Comparison of ENCODE assay signal across 25 cellular contexts in genomic region chr5:2009986-2010914, GRCh38.
DNase-seq lines count a peak whose midpoint lies in the region; ATAC-seq, FAIRE-seq and TF ChIP-seq lines count a peak whose summit lies in the region.
"Had no signal": no experiment of that assay in that cellular context is flagged by ENCODE, and none has a peak within 500 bp of the region (broad histone marks: within the 10 kb centered on the region; RNA-seq: fewer than 3 reads in every experiment).

No MANE protein-coding gene starts in this region.

- CTCF ChIA-PET in K562 (lab: Yijun Ruan, JAX; ENCODE audit: low intra/inter-chr PET ratio), result no interaction called here

- ATAC-seq in K562, result no peak
- ATAC-seq: A549, GM23338, SK-N-SH treated with all-trans-retinoic acid at 6 μM for 48 hours had no signal

- no peak overlapping the region for H3K27ac Mint-ChIP-seq in activated T-helper 1 cell treated with anti-CD3 and anti-CD28 coated beads, Interleukin-12 subunit alpha, Interleukin-12 subunit beta, Interleukin-2, Interleukin-4 antibody, amounts not matched to agents 30 ng/mL and 10 ng/mL and 1 ng/mL, durations not matched to agents 14 hours and 24 hours and 36 hours
- H3K27ac Mint-ChIP-seq: B cell, CD14-positive monocyte, GM23338, HFFc6 had no signal

- TF ChIP-seq RAD21 in K562 (CRISPR knock-in tag; conservative IDR thresholded peaks at IDR 0.05 in 1 of 2, IDR thresholded peaks at IDR 0.05 in 1 of 2), result no peak

- 1% methylated on average over 22 of the region's 22 CpGs for WGBS in K562 (ENCODE audit: insufficient coverage, low coverage, missing lambda C conversion rate)
- WGBS in small intestine, 3 donors, result 69 to 78% (median 78%) methylated on average over 22 of the region's 22 CpGs

- no peaks in the 10 kb centered on the region for H4K20me1 ChIP-seq in BLaER1
- peaks cover 19% of the 10 kb centered on the region for H4K20me1 ChIP-seq in K562 (replicated peaks; ENCODE audit: control insufficient read depth, insufficient read depth, low read length)

- no peak for TF ChIP-seq CTCF in K562 (IDR thresholded peaks at IDR 0.05 in 2 of 3, conservative IDR thresholded peaks at IDR 0.05 in 1 of 3; ENCODE audit: insufficient read depth in 2 of 3, low read depth in 1 of 3, low read length in 3 of 3)

- H3K79me2 ChIP-seq in K562 (ENCODE audit: control insufficient read depth, insufficient read depth, low read length), result no peaks in the 10 kb centered on the region

- no peak overlapping the region for H3K9ac ChIP-seq in BLaER1
- H3K9ac ChIP-seq in K562 (ENCODE audit: insufficient read depth in 1 of 2, low read depth in 2 of 2, low read length in 2 of 2), result no peak overlapping the region

- no peaks in the 10 kb centered on the region for H3K27me3 Mint-ChIP-seq in activated T-helper 1 cell treated with anti-CD3 and anti-CD28 coated beads, Interleukin-12 subunit alpha, Interleukin-12 subunit beta, Interleukin-2, Interleukin-4 antibody, amounts not matched to agents 30 ng/mL and 10 ng/mL and 1 ng/mL, durations not matched to agents 14 hours and 24 hours and 36 hours (ENCODE audit: insufficient read depth)
- H3K27me3 Mint-ChIP-seq: B cell had no signal

- no peak for DNase-seq in K562 (ENCODE audit: extremely low read depth in 1 of 4, low spot score in 3 of 4)
- DNase-seq in mesenteric fat pad (ENCODE audit: low spot score), result peak; percentile 74
- DNase-seq in urothelium cell line (ENCODE audit: low spot score), result peak; percentile 1
- DNase-seq in NCI-H345 (lab: John Stamatoyannopoulos, UW), result no peak
- no peak for DNase-seq in small intestine
- no peak for DNase-seq in activated T-helper 1 cell treated with anti-CD3 and anti-CD28 coated beads, Interleukin-12 subunit alpha, Interleukin-12 subunit beta, Interleukin-2, Interleukin-4 antibody, amounts not matched to agents 30 ng/mL and 10 ng/mL and 1 ng/mL, durations not matched to agents 14 hours and 24 hours and 36 hours (ENCODE audit: low spot score)
- DNase-seq: Calu3, DMS79 treated with DMSO at 0.1 percent for 48 hours, HFFc6, KG1, MM.1S, NCI-H2081 treated with DMSO at 0.1 percent for 48 hours, NCI-H2171 treated with DMSO at 0.1 percent for 48 hours, NCI-H524, NCI-H774, SJCRH30 had no signal

- no peaks in the 10 kb centered on the region for H3K36me3 Mint-ChIP-seq in activated T-helper 1 cell treated with anti-CD3 and anti-CD28 coated beads, Interleukin-12 subunit alpha, Interleukin-12 subunit beta, Interleukin-2, Interleukin-4 antibody, amounts not matched to agents 30 ng/mL and 10 ng/mL and 1 ng/mL, durations not matched to agents 14 hours and 24 hours and 36 hours (ENCODE audit: low read depth)
- H3K36me3 Mint-ChIP-seq: CD14-positive monocyte had no signal

- no peaks in the 10 kb centered on the region for H3K4me1 Mint-ChIP-seq in activated T-helper 1 cell treated with anti-CD3 and anti-CD28 coated beads, Interleukin-12 subunit alpha, Interleukin-12 subunit beta, Interleukin-2, Interleukin-4 antibody, amounts not matched to agents 30 ng/mL and 10 ng/mL and 1 ng/mL, durations not matched to agents 14 hours and 24 hours and 36 hours (ENCODE audit: low read depth)
- H3K4me1 Mint-ChIP-seq: B cell, CD14-positive monocyte, GM23338 had no signal

- H2AFZ ChIP-seq in K562 (ENCODE audit: low read depth, low read length), result no peak overlapping the region
- H2AFZ ChIP-seq: GM23338 had no signal

- H3K36me3 ChIP-seq in BLaER1, result no peaks in the 10 kb centered on the region
- H3K36me3 ChIP-seq in K562 (ENCODE audit: control insufficient read depth, insufficient read depth, low read length), result no peaks in the 10 kb centered on the region
- no peaks in the 10 kb centered on the region for H3K36me3 ChIP-seq in small intestine (ENCODE audit: control insufficient read depth in 2 of 2, insufficient read depth in 2 of 2, low read length in 2 of 2)
- H3K36me3 ChIP-seq: HAP-1, SJCRH30 had no signal

- H3K4me3 Mint-ChIP-seq in activated T-helper 1 cell treated with anti-CD3 and anti-CD28 coated beads, Interleukin-12 subunit alpha, Interleukin-12 subunit beta, Interleukin-2, Interleukin-4 antibody, amounts not matched to agents 30 ng/mL and 10 ng/mL and 1 ng/mL, durations not matched to agents 14 hours and 24 hours and 36 hours, result no peak overlapping the region
- H3K4me3 Mint-ChIP-seq: B cell, CD14-positive monocyte, GM23338, HFFc6 had no signal

- FAIRE-seq in K562 (lab: Jason Lieb, UNC), result no peak
- no peak for FAIRE-seq in urothelium cell line (lab: Jason Lieb, UNC)
- no peak for FAIRE-seq in small intestine (lab: Jason Lieb, UNC)
- FAIRE-seq: A549, GM12891, RCC 7860 had no signal

- POLR2A ChIA-PET in K562 (lab: Yijun Ruan, JAX), result interaction anchor here (0.6 kb wide), 3 partner anchors 47 to 1295 kb away, joined by 3 to 4 read pairs (median 3); no protein-coding TSS in a partner anchor

- peaks cover 4% of the 10 kb centered on the region; the same call in 1 of the 2 replicates for H3K27me3 ChIP-seq in BLaER1
- peaks cover 41 to 87% of the 10 kb centered on the region in 2 experiments for H3K27me3 ChIP-seq in K562 (ENCODE audit: control insufficient read depth in 2 of 2, insufficient read depth in 2 of 2, low read length in 2 of 2)
- no peaks in the 10 kb centered on the region for H3K27me3 ChIP-seq in small intestine (ENCODE audit: control insufficient read depth in 2 of 2, insufficient read depth in 2 of 2, low read length in 2 of 2)
- H3K27me3 ChIP-seq: SJCRH30 had no signal

- no peaks in the 10 kb centered on the region for H3K9me3 Mint-ChIP-seq in activated T-helper 1 cell treated with anti-CD3 and anti-CD28 coated beads, Interleukin-12 subunit alpha, Interleukin-12 subunit beta, Interleukin-2, Interleukin-4 antibody, amounts not matched to agents 30 ng/mL and 10 ng/mL and 1 ng/mL, durations not matched to agents 14 hours and 24 hours and 36 hours
- H3K9me3 Mint-ChIP-seq: GM23338 had no signal

- peaks cover 5% of the 10 kb centered on the region for H3K9me1 ChIP-seq in K562 (ENCODE audit: control insufficient read depth, insufficient read depth, low read length)

- H3K27ac ChIP-seq in BLaER1 (no peak overlapping the region), K562 (ENCODE audit: extremely low read depth, low read depth, low read length) (no peak overlapping the region), small intestine (ENCODE audit: low read depth in 1 of 2, low read length in 1 of 2) (no peak overlapping the region)
- H3K27ac ChIP-seq: A549, SJCRH30 had no signal

- TF ChIP-seq POLR2A in K562 (conservative IDR thresholded peaks at IDR 0.05), result no peak

- in situ Hi-C loops in K562 (cut with MboI), result no loop called here

- H3K4me2 ChIP-seq in BLaER1 (peak overlapping the region; percentile 55; the same call in 1 of the 2 replicates), K562 (ENCODE audit: insufficient read depth, low read length) (no peak overlapping the region)
- H3K4me2 ChIP-seq: A549, GM23338 had no signal

- TF ChIP-seq EP300 in K562 (IDR thresholded peaks at IDR 0.05; ENCODE audit: low read length), result no peak

- intact Hi-C loops in K562 (cut with micrococcal nuclease), result no loop called here
- intact Hi-C loops in activated T-helper 1 cell treated with anti-CD3 and anti-CD28 coated beads, Interleukin-12 subunit alpha, Interleukin-12 subunit beta, Interleukin-2, Interleukin-4 antibody, amounts not matched to agents 30 ng/mL and 10 ng/mL and 1 ng/mL, durations not matched to agents 14 hours and 24 hours and 36 hours (cut with micrococcal nuclease), result no loop called here

- peaks cover 25% of the 10 kb centered on the region for H3K4me1 ChIP-seq in BLaER1
- peaks cover 0 to 12% of the 10 kb centered on the region in 2 experiments; a peak in 2 of 5 replicates for H3K4me1 ChIP-seq in K562 (replicated peaks in 1 of 2; ENCODE audit: control insufficient read depth in 2 of 2, insufficient read depth in 2 of 2, low read length in 2 of 2)
- no peaks in the 10 kb centered on the region for H3K4me1 ChIP-seq in small intestine (ENCODE audit: control insufficient read depth in 2 of 2, insufficient read depth in 1 of 2, low read depth in 1 of 2, low read length in 1 of 2)
- H3K4me1 ChIP-seq: A549, HAP-1, SJCRH30 had no signal

- no TSS peak for BruUV-seq in K562 (replicated peaks; lab: Mats Ljungman, UMichigan)

- H3K4me3 ChIP-seq in BLaER1 (no peak overlapping the region), K562 (no peak overlapping the region), small intestine (ENCODE audit: low read depth in 1 of 2, low read length in 2 of 2) (no peak overlapping the region)
- H3K4me3 ChIP-seq: A549, GM23338, HAP-1, SJCRH30 had no signal

- H3K9me3 ChIP-seq in BLaER1 (no peaks in the 10 kb centered on the region), K562 (replicated peaks; ENCODE audit: control insufficient read depth, insufficient read depth, low read depth, low read length) (no peaks in the 10 kb centered on the region), small intestine (ENCODE audit: control insufficient read depth, low read depth) (no peaks in the 10 kb centered on the region)
- H3K9me3 ChIP-seq: A549, HAP-1, SJCRH30 had no signal

TF ChIP-seq in K562, 482 proteins besides CTCF, POLR2A, EP300 and RAD21:
- TF ChIP-seq RFX1 (IDR thresholded peaks at IDR 0.05), result no peak
- no peak for TF ChIP-seq ZBTB33 (CRISPR knock-in tag; IDR thresholded peaks at IDR 0.05)
- no peak for TF ChIP-seq TCF7 (IDR thresholded peaks at IDR 0.05; ENCODE audit: borderline replicate concordance)
- peak; percentile 13; the same call in 1 of the 2 replicates for TF ChIP-seq TCF3 (CRISPR knock-in tag; IDR thresholded peaks at IDR 0.05)

Comparison
In these comparisons a context has a peak if more than half of its experiments do, and no peak if none do; other contexts are left out.
1. DNase-seq: peak in mesenteric fat pad (single experiment) and urothelium cell line (single experiment); none in K562 (0 of 4), NCI-H345 (single experiment), small intestine (single experiment) and activated T-helper 1 cell treated with anti-CD3 and anti-CD28 coated beads, Interleukin-12 subunit alpha, Interleukin-12 subunit beta, Interleukin-2, Interleukin-4 antibody, amounts not matched to agents 30 ng/mL and 10 ng/mL and 1 ng/mL, durations not matched to agents 14 hours and 24 hours and 36 hours (single experiment).